ENCODE assay signal across 27 cellular contexts in the genomic region with DNA sequence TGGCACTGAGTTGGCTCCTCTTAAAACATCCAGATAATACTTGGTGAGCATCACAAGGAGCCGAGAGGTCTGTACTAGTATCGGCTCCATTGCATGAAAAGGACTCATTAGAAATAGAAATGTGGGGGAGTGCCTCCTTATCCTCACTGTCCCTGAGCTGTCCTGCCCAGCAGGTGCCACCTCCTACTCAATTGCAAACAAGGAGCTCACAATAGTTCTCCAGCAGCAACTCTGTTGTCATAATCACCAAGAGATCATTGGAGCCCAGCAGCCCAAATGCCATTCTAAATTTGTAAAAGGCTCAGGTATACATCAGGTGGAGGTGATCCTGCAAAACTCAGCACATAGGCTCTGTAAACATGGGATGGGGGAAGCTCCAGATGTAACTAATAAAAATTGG.
"Had no signal": no experiment of that assay in that cellular context is flagged by ENCODE, and none has a peak within 500 bp of the region (broad histone marks: within the 10 kb centered on the region; RNA-seq: fewer than 3 reads in every experiment).

No MANE protein-coding gene starts in this region.

- H3K4me3 ChIP-seq: adrenal gland, breast epithelium, SK-N-MC had no signal

- H3K27me3 ChIP-seq: adrenal gland, breast epithelium had no signal

- H3K27me3 Mint-ChIP-seq: activated CD8-positive, alpha-beta T cell treated with anti-CD3 and anti-CD28 coated beads for 36 hours; activated naive CD8-positive, alpha-beta T cell treated with anti-CD3 and anti-CD28 coated beads, Interleukin-2, amount 10 ng/mL, durations not matched to agents 7 days and 5 days had no signal

- H3K9me3 Mint-ChIP-seq: activated CD8-positive, alpha-beta T cell treated with anti-CD3 and anti-CD28 coated beads for 36 hours; activated naive CD8-positive, alpha-beta T cell treated with anti-CD3 and anti-CD28 coated beads, Interleukin-2, amount 10 ng/mL, durations not matched to agents 7 days and 5 days; activated T-cell treated with anti-CD3 and anti-CD28 coated beads, Interleukin-2, amount 50 U/mL, for 72 hours; activated T-helper 2 cell treated with anti-CD3 and anti-CD28 coated beads, Interferon-gamma antibody, Interleukin-2, Interleukin-4, amounts not matched to agents 10 μg/mL and 5 μg/mL and 100 μg/mL, durations not matched to agents 14 hours and 24 hours and 36 hours; T-cell had no signal

- H3K4me3 Mint-ChIP-seq: activated CD8-positive, alpha-beta T cell treated with anti-CD3 and anti-CD28 coated beads for 36 hours; activated naive CD8-positive, alpha-beta T cell treated with anti-CD3 and anti-CD28 coated beads, Interleukin-2, amount 10 ng/mL, durations not matched to agents 7 days and 5 days; activated T-cell treated with anti-CD3 and anti-CD28 coated beads, Interleukin-2, amount 50 U/mL, for 72 hours; T-cell had no signal

- H3K4me1 Mint-ChIP-seq: activated naive CD8-positive, alpha-beta T cell treated with anti-CD3 and anti-CD28 coated beads, Interleukin-2, amount 10 ng/mL, durations not matched to agents 7 days and 5 days; T-cell had no signal

- H3K9me3 ChIP-seq: adrenal gland, breast epithelium had no signal

- H3K36me3 Mint-ChIP-seq: activated naive CD8-positive, alpha-beta T cell treated with anti-CD3 and anti-CD28 coated beads, Interleukin-2, amount 10 ng/mL, durations not matched to agents 7 days and 5 days; T-cell had no signal

- DNase-seq: activated CD4-positive, alpha-beta T cell treated with anti-CD3 and anti-CD28 coated beads for 4 hours; activated CD8-positive, alpha-beta memory T cell treated with anti-CD3 and anti-CD28 coated beads, Interleukin-2, amount 50 U/mL, for 4 hours; activated CD8-positive, alpha-beta T cell treated with anti-CD3 and anti-CD28 coated beads for 36 hours; activated gamma-delta T cell treated with Interleukin-2 at 50 U/mL for 16 hours; activated naive CD4-positive, alpha-beta T cell treated with anti-CD3 and anti-CD28 coated beads, Interleukin-2, amount 50 U/mL, for 16 hours; activated naive CD8-positive, alpha-beta T cell treated with anti-CD3 and anti-CD28 coated beads, Interleukin-2, amount 10 ng/mL, durations not matched to agents 7 days and 5 days; activated T-cell treated with anti-CD3 and anti-CD28 coated beads, Interleukin-2, amount 50 U/mL, for 72 hours; adrenal gland; aorta; KG1; NCI-H1048; NCI-H1694; NCI-H2029; NCI-H2107; NCI-H446 treated with DMSO at 0.1 percent for 48 hours; NCI-H524 treated with DMSO at 0.1 percent for 48 hours; NK-92 treated with Interleukin-12 subunit alpha and Interleukin-12 subunit beta, amount 100 ng/mL, for 24 hours; OCI-M1; RPMI8226; T-cell; T-helper 2 cell; T1000; WERI-Rb-1 had no signal

- H3K27ac ChIP-seq: adrenal gland, breast epithelium, SK-N-MC, WERI-Rb-1 had no signal

- H3K27ac Mint-ChIP-seq: activated CD8-positive, alpha-beta T cell treated with anti-CD3 and anti-CD28 coated beads for 36 hours; activated naive CD8-positive, alpha-beta T cell treated with anti-CD3 and anti-CD28 coated beads, Interleukin-2, amount 10 ng/mL, durations not matched to agents 7 days and 5 days; activated T-cell treated with anti-CD3 and anti-CD28 coated beads, Interleukin-2, amount 50 U/mL, for 72 hours; activated T-helper 2 cell treated with anti-CD3 and anti-CD28 coated beads, Interferon-gamma antibody, Interleukin-2, Interleukin-4, amounts not matched to agents 10 μg/mL and 5 μg/mL and 100 μg/mL, durations not matched to agents 14 hours and 24 hours and 36 hours; T-cell had no signal

- FAIRE-seq: TTC549 had no signal

- H3K36me3 ChIP-seq: adrenal gland, breast epithelium, WERI-Rb-1 had no signal

- H3K4me1 ChIP-seq: adrenal gland had no signal
